In genomic region chr3:128337305-128337704, GRCh38 we compare ENCODE assay signal across 18 cellular contexts.
DNase-seq lines count a peak whose midpoint lies in the region; ATAC-seq, FAIRE-seq and TF ChIP-seq lines count a peak whose summit lies in the region.
"Had no signal": no experiment of that assay in that cellular context is flagged by ENCODE, and none has a peak within 500 bp of the region (broad histone marks: within the 10 kb centered on the region; RNA-seq: fewer than 3 reads in every experiment).

No MANE protein-coding gene starts in this region.

- peak; percentile 43 for TF ChIP-seq CTCF in bronchial epithelial cell (IDR thresholded peaks at IDR 0.05; ENCODE audit: insufficient read depth, low read length, severe bottlenecking)
- TF ChIP-seq CTCF in neural crest cell (conservative IDR thresholded peaks at IDR 0.05): no peak

- DNase-seq in DMS79 (lab: John Stamatoyannopoulos, UW) (peak; percentile 73), NCI-H526 (lab: John Stamatoyannopoulos, UW) (peak; percentile 20 to 55), bronchial epithelial cell (ENCODE audit: low read depth) (peak; percentile 80), neural crest cell (ENCODE audit: low read depth, low spot score) (no peak), islet precursor cell (no peak)
- DNase-seq in activated CD4-positive, alpha-beta T cell treated with anti-CD3 and anti-CD28 coated beads for 48 hours: no peak
- no peak for DNase-seq in stimulated activated effector memory CD8-positive, alpha-beta T cell treated with anti-CD3 and anti-CD28 coated beads, Interleukin-12 subunit alpha, Interleukin-12 subunit beta, amount 100 ng/mL, for 72 hours (ENCODE audit: low spot score in 2 of 2)
- DNase-seq: activated CD4-positive, alpha-beta T cell treated with anti-CD3 and anti-CD28 coated beads, Interleukin-2, amount 10 ng/mL, durations not matched to agents 24 days and 14 days; activated CD8-positive, alpha-beta memory T cell treated with anti-CD3 and anti-CD28 coated beads, Interleukin-2, amount 10 ng/mL, durations not matched to agents 7 days and 5 days; H9; MM.1S; SHP77 had no signal

- H3K4me3 Mint-ChIP-seq in neural crest cell: peak overlapping the region; percentile 17
- H3K4me3 Mint-ChIP-seq in stimulated activated effector memory CD8-positive, alpha-beta T cell treated with anti-CD3 and anti-CD28 coated beads, Interleukin-12 subunit alpha, Interleukin-12 subunit beta, amount 100 ng/mL, for 72 hours: no peak overlapping the region
- H3K4me3 Mint-ChIP-seq: activated CD4-positive, alpha-beta T cell treated with anti-CD3 and anti-CD28 coated beads, Interleukin-2, amount 10 ng/mL, durations not matched to agents 24 days and 14 days; activated CD8-positive, alpha-beta memory T cell treated with anti-CD3 and anti-CD28 coated beads, Interleukin-2, amount 10 ng/mL, durations not matched to agents 7 days and 5 days; activated naive CD8-positive, alpha-beta T cell; H9 had no signal

- peaks cover 6% of the 10 kb centered on the region for H3K36me3 ChIP-seq in bronchial epithelial cell (ENCODE audit: control insufficient read depth, insufficient read depth, low read length)

- peaks cover 3% of the 10 kb centered on the region for H3K36me3 Mint-ChIP-seq in neural crest cell (ENCODE audit: low read depth)
- H3K36me3 Mint-ChIP-seq in stimulated activated effector memory CD8-positive, alpha-beta T cell treated with anti-CD3 and anti-CD28 coated beads, Interleukin-12 subunit alpha, Interleukin-12 subunit beta, amount 100 ng/mL, for 72 hours: peaks cover 13% of the 10 kb centered on the region
- H3K36me3 Mint-ChIP-seq: activated CD8-positive, alpha-beta memory T cell treated with anti-CD3 and anti-CD28 coated beads, Interleukin-2, amount 10 ng/mL, durations not matched to agents 7 days and 5 days had no signal

- no peak overlapping the region for H3K27ac Mint-ChIP-seq in neural crest cell (ENCODE audit: unreplicated experiment)
- H3K27ac Mint-ChIP-seq in stimulated activated effector memory CD8-positive, alpha-beta T cell treated with anti-CD3 and anti-CD28 coated beads, Interleukin-12 subunit alpha, Interleukin-12 subunit beta, amount 100 ng/mL, for 72 hours: no peak overlapping the region
- H3K27ac Mint-ChIP-seq: activated CD4-positive, alpha-beta T cell treated with anti-CD3 and anti-CD28 coated beads, Interleukin-2, amount 10 ng/mL, durations not matched to agents 24 days and 14 days; activated CD8-positive, alpha-beta memory T cell treated with anti-CD3 and anti-CD28 coated beads, Interleukin-2, amount 10 ng/mL, durations not matched to agents 7 days and 5 days; activated naive CD8-positive, alpha-beta T cell had no signal

- no peaks in the 10 kb centered on the region for H3K27me3 ChIP-seq in bronchial epithelial cell (ENCODE audit: control insufficient read depth, insufficient read depth, low read length)
- H3K27me3 ChIP-seq: vagina had no signal

- no peak for FAIRE-seq in bronchial epithelial cell (lab: Jason Lieb, UNC)
- FAIRE-seq: colon, G401.6 had no signal

- peaks cover 21% of the 10 kb centered on the region for H3K27me3 Mint-ChIP-seq in neural crest cell (ENCODE audit: low read depth)
- H3K27me3 Mint-ChIP-seq: activated CD4-positive, alpha-beta T cell treated with anti-CD3 and anti-CD28 coated beads, Interleukin-2, amount 10 ng/mL, durations not matched to agents 24 days and 14 days; activated CD8-positive, alpha-beta memory T cell treated with anti-CD3 and anti-CD28 coated beads, Interleukin-2, amount 10 ng/mL, durations not matched to agents 7 days and 5 days; activated naive CD8-positive, alpha-beta T cell; naive thymus-derived CD8-positive, alpha-beta T cell had no signal

- H3K4me1 Mint-ChIP-seq in neural crest cell: peaks cover 53% of the 10 kb centered on the region
- H3K4me1 Mint-ChIP-seq in stimulated activated effector memory CD8-positive, alpha-beta T cell treated with anti-CD3 and anti-CD28 coated beads, Interleukin-12 subunit alpha, Interleukin-12 subunit beta, amount 100 ng/mL, for 72 hours: peaks cover 13% of the 10 kb centered on the region
- H3K4me1 Mint-ChIP-seq: activated CD4-positive, alpha-beta T cell treated with anti-CD3 and anti-CD28 coated beads, Interleukin-2, amount 10 ng/mL, durations not matched to agents 24 days and 14 days; activated CD8-positive, alpha-beta memory T cell treated with anti-CD3 and anti-CD28 coated beads, Interleukin-2, amount 10 ng/mL, durations not matched to agents 7 days and 5 days had no signal

- no peak overlapping the region for H3K4me3 ChIP-seq in bronchial epithelial cell (ENCODE audit: low read depth, low read length)
- H3K4me3 ChIP-seq: vagina had no signal

- ATAC-seq in HG03439 (IDR thresholded peaks at IDR 0.05; ENCODE audit: unreplicated experiment): no peak
- no peak for ATAC-seq in stimulated activated effector memory CD8-positive, alpha-beta T cell treated with anti-CD3 and anti-CD28 coated beads, Interleukin-12 subunit alpha, Interleukin-12 subunit beta, amount 100 ng/mL, for 72 hours
- ATAC-seq: activated CD8-positive, alpha-beta memory T cell treated with anti-CD3 and anti-CD28 coated beads, Interleukin-2, amount 10 ng/mL, durations not matched to agents 7 days and 5 days; naive thymus-derived CD8-positive, alpha-beta T cell had no signal

- H3K9me3 Mint-ChIP-seq in neural crest cell: no peaks in the 10 kb centered on the region
- H3K9me3 Mint-ChIP-seq in stimulated activated effector memory CD8-positive, alpha-beta T cell treated with anti-CD3 and anti-CD28 coated beads, Interleukin-12 subunit alpha, Interleukin-12 subunit beta, amount 100 ng/mL, for 72 hours: no peaks in the 10 kb centered on the region
- H3K9me3 Mint-ChIP-seq: activated CD4-positive, alpha-beta T cell treated with anti-CD3 and anti-CD28 coated beads, Interleukin-2, amount 10 ng/mL, durations not matched to agents 24 days and 14 days; H9; naive thymus-derived CD8-positive, alpha-beta T cell had no signal

Comparison
In these comparisons a context has a peak if more than half of its experiments do, and no peak if none do; other contexts are left out.
1. DNase-seq: peak in DMS79 (single experiment), NCI-H526 (2 of 2) and bronchial epithelial cell (single experiment); none in neural crest cell (single experiment), islet precursor cell (single experiment), activated CD4-positive, alpha-beta T cell treated with anti-CD3 and anti-CD28 coated beads for 48 hours (single experiment) and stimulated activated effector memory CD8-positive, alpha-beta T cell treated with anti-CD3 and anti-CD28 coated beads, Interleukin-12 subunit alpha, Interleukin-12 subunit beta, amount 100 ng/mL, for 72 hours (0 of 2).